ENCODE assay signal across 1 cellular context in genomic region chr17:49963277-49963625, GRCh38.
A peak's percentile ranks its signal among the peaks of the same experiment; 100 is the strongest.
TF ChIP-seq lines count a peak whose summit lies in the region.

No MANE protein-coding gene starts in this region.

TF ChIP-seq in H1, 55 proteins besides CTCF, POLR2A, EP300 and RAD21:
- no peak for TF ChIP-seq POLR2AphosphoS5 (IDR thresholded peaks at IDR 0.05; ENCODE audit: low read depth, low read length)
- TF ChIP-seq RBBP5 (IDR thresholded peaks at IDR 0.05; ENCODE audit: borderline replicate concordance, low read depth, low read length): no peak
- peak; percentile 3 for TF ChIP-seq KDM4A (IDR thresholded peaks at IDR 0.05; ENCODE audit: low read depth, low read length, severe bottlenecking)
